13 cellular contexts compared by ENCODE assay signal in the genomic region with DNA sequence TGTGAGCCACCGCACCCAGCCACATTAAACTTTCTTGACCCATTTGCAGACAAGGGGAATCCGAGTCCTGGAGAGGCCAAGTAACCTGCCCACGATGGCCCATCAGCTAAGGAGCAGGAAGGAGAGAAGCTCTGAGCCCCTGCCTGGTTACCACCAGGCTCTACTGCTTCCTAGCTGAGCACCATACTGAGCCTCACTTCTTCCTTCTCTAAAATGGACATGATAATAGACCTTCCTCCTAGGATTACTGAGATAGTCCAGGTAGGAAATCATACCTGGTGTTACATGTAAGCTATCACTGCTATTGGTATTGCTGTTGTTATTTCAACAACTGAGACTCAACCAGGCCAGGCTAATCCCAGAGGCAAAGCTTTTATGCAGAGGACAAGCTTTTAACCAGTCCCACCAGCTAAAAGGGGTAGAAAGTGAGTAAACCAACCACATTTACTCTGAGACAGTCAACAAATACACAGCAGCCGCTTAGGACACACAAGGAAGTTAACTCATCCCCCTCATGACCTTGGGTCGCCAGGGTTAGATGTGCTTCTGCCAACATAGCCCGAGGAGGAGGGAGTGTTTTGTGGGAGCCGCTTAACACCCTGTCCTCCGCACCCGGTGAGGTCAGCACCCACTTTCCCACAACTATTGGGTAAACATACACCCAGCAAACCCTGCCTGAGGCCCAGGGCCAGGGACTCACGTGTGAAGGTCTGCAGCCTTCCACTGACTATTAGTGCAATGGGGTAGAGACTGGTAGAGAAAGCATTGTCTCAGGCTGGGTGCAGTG. TPM values are rescaled to one million over a fixed set of nuclear protein-coding genes. Genes with fewer than 3 reads are reported as not detected.
DNase-seq lines count a peak whose midpoint lies in the region; ATAC-seq, FAIRE-seq and TF ChIP-seq lines count a peak whose summit lies in the region.
"Had no signal": no experiment of that assay in that cellular context is flagged by ENCODE, and none has a peak within 500 bp of the region (broad histone marks: within the 10 kb centered on the region; RNA-seq: fewer than 3 reads in every experiment).

No MANE protein-coding gene starts in this region.

- no peaks in the 10 kb centered on the region for H4K20me1 ChIP-seq in endothelial cell of umbilical vein (replicated peaks; ENCODE audit: control insufficient read depth, extremely low read depth, insufficient read depth, low read length)

- no peaks in the 10 kb centered on the region for H3K9me1 ChIP-seq in endothelial cell of umbilical vein (replicated peaks; ENCODE audit: control insufficient read depth, extremely low read depth, insufficient read depth, low read length)

- H3K27me3 ChIP-seq in endothelial cell of umbilical vein (ENCODE audit: control insufficient read depth in 2 of 2, insufficient read depth in 2 of 2, low read length in 2 of 2) (peaks cover 0 to 2% of the 10 kb centered on the region in 2 experiments), pancreas (no peaks in the 10 kb centered on the region), small intestine (ENCODE audit: control insufficient read depth in 2 of 2, insufficient read depth in 2 of 2, low read length in 2 of 2) (peaks cover 0 to 3% of the 10 kb centered on the region in 2 donors)
- H3K27me3 ChIP-seq: uterus had no signal

- no peak overlapping the region for H2AFZ ChIP-seq in endothelial cell of umbilical vein (ENCODE audit: low read depth, low read length)

- no peaks in the 10 kb centered on the region for H3K79me2 ChIP-seq in endothelial cell of umbilical vein (ENCODE audit: control insufficient read depth, insufficient read depth, low read length)

- TF ChIP-seq CTCF in endothelial cell of umbilical vein (IDR thresholded peaks at IDR 0.05; ENCODE audit: extremely low read depth in 1 of 2, insufficient read depth in 1 of 2, low read depth in 1 of 2, low read length in 2 of 2) = no peak
- no peak for TF ChIP-seq CTCF in pancreas (IDR thresholded peaks at IDR 0.05)

- CTCF ChIA-PET in endothelial cell of umbilical vein (lab: Charles Lee) = interaction anchor here (1.0 to 2.1 kb wide), 4 partner anchors 9 to 47 kb away, joined by 3 to 8 read pairs (median 4); no protein-coding TSS in a partner anchor

- H3K4me3 ChIP-seq in endothelial cell of umbilical vein (replicated peaks in 1 of 3; ENCODE audit: insufficient read depth in 1 of 3, low read depth in 1 of 3, low read length in 3 of 3) = no peak overlapping the region
- no peak overlapping the region for H3K4me3 ChIP-seq in pancreas
- H3K4me3 ChIP-seq in small intestine (ENCODE audit: low read depth in 1 of 2, low read length in 2 of 2) = no peak overlapping the region
- H3K4me3 ChIP-seq: HAP-1, SK-N-MC, uterus had no signal

- H3K9me3 ChIP-seq in endothelial cell of umbilical vein (replicated peaks; ENCODE audit: control insufficient read depth, insufficient read depth, low read length) (no peaks in the 10 kb centered on the region), pancreas (no peaks in the 10 kb centered on the region), small intestine (ENCODE audit: control insufficient read depth, low read depth) (no peaks in the 10 kb centered on the region)
- H3K9me3 ChIP-seq: HAP-1, uterus had no signal

- peak; percentile 44 for DNase-seq in GM04503 (ENCODE audit: low read depth)
- DNase-seq in RPMI7951 (ENCODE audit: low read depth) = peak; percentile 96
- DNase-seq in endothelial cell of umbilical vein (ENCODE audit: low read depth, low spot score) = no peak
- peak; percentile 63 to 87 (median 76) for DNase-seq in pancreas
- DNase-seq in iPS-NIHi11 (ENCODE audit: low spot score) = no peak
- no peak for DNase-seq in small intestine
- DNase-seq in NCI-H82 treated with DMSO at 0.1 percent for 48 hours (lab: John Stamatoyannopoulos, UW; ENCODE audit: unreplicated experiment) = no peak
- DNase-seq: DMS 273 treated with DMSO at 0.1 percent for 48 hours, hippocampal formation, uterus had no signal

- H3K36me3 ChIP-seq in endothelial cell of umbilical vein (ENCODE audit: control insufficient read depth in 2 of 2, extremely low read depth in 1 of 2, insufficient read depth in 2 of 2, low read length in 2 of 2) (no peaks in the 10 kb centered on the region), pancreas (no peaks in the 10 kb centered on the region), small intestine (ENCODE audit: control insufficient read depth in 2 of 2, insufficient read depth in 2 of 2, low read length in 2 of 2) (no peaks in the 10 kb centered on the region)
- H3K36me3 ChIP-seq: HAP-1, uterus had no signal

- FAIRE-seq in endothelial cell of umbilical vein (lab: Jason Lieb, UNC) (no peak), pancreas (lab: Jason Lieb, UNC) (no peak), small intestine (lab: Jason Lieb, UNC) (no peak)

- H3K9ac ChIP-seq in endothelial cell of umbilical vein (replicated peaks; ENCODE audit: extremely low read depth, insufficient read depth, low read length) = no peak overlapping the region

- TF ChIP-seq POLR2A in endothelial cell of umbilical vein (IDR thresholded peaks at IDR 0.05; ENCODE audit: low read depth, low read length) = no peak

- H3K4me1 ChIP-seq in endothelial cell of umbilical vein (ENCODE audit: control insufficient read depth, extremely low read depth, insufficient read depth, low read length) = peaks cover 4% of the 10 kb centered on the region
- H3K4me1 ChIP-seq in pancreas = peaks cover 0 to 14% (median 10%) of the 10 kb centered on the region in 3 donors
- no peaks in the 10 kb centered on the region for H3K4me1 ChIP-seq in small intestine (ENCODE audit: control insufficient read depth in 2 of 2, insufficient read depth in 1 of 2, low read depth in 1 of 2, low read length in 1 of 2)
- H3K4me1 ChIP-seq: HAP-1 had no signal

- H3K27ac ChIP-seq in endothelial cell of umbilical vein (ENCODE audit: insufficient read depth, low read depth, low read length) (no peak overlapping the region), pancreas (peak overlapping the region in 2 of 4 donors; percentile 48 to 52), small intestine (ENCODE audit: low read depth in 1 of 2, low read length in 1 of 2) (no peak overlapping the region)
- H3K27ac ChIP-seq: SK-N-MC, uterus had no signal

- dilution Hi-C loops in endothelial cell of umbilical vein (cut with MboI; ENCODE audit: extremely low pct_ligation_motif_present, low sequenced_read_pairs) = no loop called here

- POLR2A ChIA-PET in endothelial cell of umbilical vein (lab: Charles Lee) = no interaction called here

- BruUV-seq in endothelial cell of umbilical vein (replicated peaks; lab: Mats Ljungman, UMichigan) = no TSS peak

- 36 to 38% methylated on average over 10 of the region's 10 CpGs for WGBS in pancreas, 2 donors
- WGBS in small intestine, 3 donors = 35 to 57% (median 43%) methylated on average over 10 of the region's 10 CpGs

- no peak overlapping the region for H3K4me2 ChIP-seq in endothelial cell of umbilical vein (ENCODE audit: insufficient read depth, low read length)

- intact Hi-C loops in endothelial cell of umbilical vein (cut with micrococcal nuclease) = no loop called here
- intact Hi-C loops in pancreas (cut with DNase I) = no loop called here

- ATAC-seq in pancreas (peak; percentile 75 to 89 (median 84)), HG03457 (IDR thresholded peaks at IDR 0.05; ENCODE audit: unreplicated experiment) (no peak)

TF ChIP-seq in endothelial cell of umbilical vein, 7 proteins besides CTCF, POLR2A, EP300 and RAD21 (continues in another document):
- peak; percentile 69 for TF ChIP-seq FOS (IDR thresholded peaks at IDR 0.05; ENCODE audit: borderline replicate concordance, insufficient read depth, low read length)

RNA-seq across cellular contexts. Expression of gene PTGES, which starts 20.6 kb away (rescaled TPM):
- total RNA-seq in RPMI7951 (2014; rRNA removed; shearing (Covaris generic)) = 0.59 and 0.96 TPM in 2 replicates
- total RNA-seq in endothelial cell of umbilical vein = not detected in 2 replicates
- not detected in 2 replicates for polyA plus RNA-seq in endothelial cell of umbilical vein
- polyA plus RNA-seq in endothelial cell of umbilical vein (2011; cell fraction: cytosol; rRNA removed) = not detected in 2 replicates
- not detected in 2 replicates for polyA plus RNA-seq in endothelial cell of umbilical vein (2011; cell fraction: nucleus; rRNA removed)
- polyA plus RNA-seq in endothelial cell of umbilical vein (2012) = 0.11 TPM in 1 of 2 replicates, not detected in the other
- polyA minus RNA-seq in endothelial cell of umbilical vein = not detected in 2 replicates
- polyA minus RNA-seq in endothelial cell of umbilical vein (2011; cell fraction: cytosol; rRNA and poly(A)+ RNA removed) = 93.3 TPM
- polyA minus RNA-seq in endothelial cell of umbilical vein (2011; cell fraction: nucleus; rRNA and poly(A)+ RNA removed) = 0.53 TPM in 1 of 2 replicates, not detected in the other
- total RNA-seq in pancreas = 1 to 10 TPM in 3 of 6 donors, under 1 TPM in 3; 0.16 to 2.5 (median 0.77) TPM
- 1 to 10 TPM in 1 of 2 donors, under 1 TPM in 1; 0.75 to 1.8 TPM for polyA plus RNA-seq in pancreas
- 1 to 10 TPM in 2 of 3 donors, not detected in 1; 1.6 to 8.4 TPM for polyA plus RNA-seq in small intestine

RNA-seq across cellular contexts. Expression of gene TOR1B, which starts 29.5 kb away (rescaled TPM):
- total RNA-seq in RPMI7951 (2014; rRNA removed; shearing (Covaris generic)) = 30.8 and 33.2 TPM in 2 replicates
- total RNA-seq in endothelial cell of umbilical vein (23.1 and 29.5 TPM in 2 replicates), pancreas (10 to 100 TPM in 5 of 6 donors, 1 to 10 TPM in 1; 7.6 to 17.3 (median 12.0) TPM)
- polyA plus RNA-seq in endothelial cell of umbilical vein (25.2 and 27.0 TPM in 2 replicates), pancreas (10 to 100 TPM in 1 of 2 donors, 1 to 10 TPM in 1; 6.1 to 10.5 TPM), small intestine (10 to 100 TPM in 2 of 3 donors, 1 to 10 TPM in 1; 7.0 to 22.9 (median 12.1) TPM)
- polyA plus RNA-seq in endothelial cell of umbilical vein (2011; cell fraction: cytosol; rRNA removed) = 22.4 and 22.6 TPM in 2 replicates
- 17.9 and 18.6 TPM in 2 replicates for polyA plus RNA-seq in endothelial cell of umbilical vein (2011; cell fraction: nucleus; rRNA removed)
- polyA plus RNA-seq in endothelial cell of umbilical vein (2012) = 25.9 and 29.9 TPM in 2 replicates
- polyA minus RNA-seq in endothelial cell of umbilical vein = 23.0 and 27.1 TPM in 2 replicates
- 19.9 TPM for polyA minus RNA-seq in endothelial cell of umbilical vein (2011; cell fraction: cytosol; rRNA and poly(A)+ RNA removed)
- polyA minus RNA-seq in endothelial cell of umbilical vein (2011; cell fraction: nucleus; rRNA and poly(A)+ RNA removed) = 7.2 and 9.2 TPM in 2 replicates

RNA-seq across cellular contexts. Expression of gene TOR1A, which starts 50.5 kb away (rescaled TPM):
- total RNA-seq in RPMI7951 (2014; rRNA removed; shearing (Covaris generic)) = 34.0 and 35.9 TPM in 2 replicates
- total RNA-seq in endothelial cell of umbilical vein (56.6 and 57.8 TPM in 2 replicates), pancreas (10 to 100 TPM in 5 of 6 donors, 1 to 10 TPM in 1; 8.9 to 17.5 (median 12.2) TPM)
- polyA plus RNA-seq in endothelial cell of umbilical vein (89.8 and 93.5 TPM in 2 replicates), pancreas (10 to 100 TPM; 10.0 to 15.3 TPM), small intestine (10 to 100 TPM; 16.3 to 29.4 (median 16.8) TPM)
- 98.7 and 102 TPM in 2 replicates for polyA plus RNA-seq in endothelial cell of umbilical vein (2011; cell fraction: cytosol; rRNA removed)
- polyA plus RNA-seq in endothelial cell of umbilical vein (2011; cell fraction: nucleus; rRNA removed) = 39.3 and 52.0 TPM in 2 replicates
- 60.4 and 79.6 TPM in 2 replicates for polyA plus RNA-seq in endothelial cell of umbilical vein (2012)
- 69.7 and 73.8 TPM in 2 replicates for polyA minus RNA-seq in endothelial cell of umbilical vein
- 34.3 TPM for polyA minus RNA-seq in endothelial cell of umbilical vein (2011; cell fraction: cytosol; rRNA and poly(A)+ RNA removed)
- 22.5 and 28.8 TPM in 2 replicates for polyA minus RNA-seq in endothelial cell of umbilical vein (2011; cell fraction: nucleus; rRNA and poly(A)+ RNA removed)

Comparison
In these comparisons a context has a peak if more than half of its experiments do, and no peak if none do; other contexts are left out.
1. DNase-seq: peak in GM04503 (single experiment), RPMI7951 (single experiment) and pancreas (6 of 6); none in endothelial cell of umbilical vein (single experiment), iPS-NIHi11 (single experiment), small intestine (single experiment) and NCI-H82 treated with DMSO at 0.1 percent for 48 hours (single experiment).